ENCODE assay signal across 1 cellular context in genomic region chr17:33949100-33949499, GRCh38.
TF ChIP-seq lines count a peak whose summit lies in the region.

No MANE protein-coding gene starts in this region.

TF ChIP-seq in GM23338, 12 proteins besides CTCF, POLR2A, EP300 and RAD21 (continued from another document):
- no peak for TF ChIP-seq REST (IDR thresholded peaks at IDR 0.05; ENCODE audit: unreplicated experiment)
